In the genomic region with DNA sequence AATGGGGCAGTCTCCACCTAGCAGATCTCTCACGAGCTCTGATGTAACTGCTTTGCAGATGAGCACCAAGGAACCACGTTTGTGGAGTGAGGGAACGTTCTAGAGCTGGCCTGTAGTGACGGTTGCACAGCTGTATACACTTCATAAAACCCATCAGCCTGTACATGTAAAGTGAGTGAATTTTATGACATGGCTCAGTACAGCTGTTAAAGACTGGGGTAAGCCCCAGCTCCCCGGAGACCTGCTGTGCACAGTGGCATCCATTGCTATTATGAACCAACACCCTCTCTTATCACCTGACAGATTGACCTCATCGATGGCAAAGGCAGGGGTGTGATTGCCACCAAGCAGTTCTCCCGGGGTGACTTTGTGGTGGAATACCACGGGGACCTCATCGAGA, we compare ENCODE assay signal across 23 cellular contexts.
"Had no signal": no experiment of that assay in that cellular context is flagged by ENCODE, and none has a peak within 500 bp of the region (broad histone marks: within the 10 kb centered on the region; RNA-seq: fewer than 3 reads in every experiment).

No MANE protein-coding gene starts in this region.

- H3K9me3 ChIP-seq: colonic mucosa, left lung, prostate gland, right atrium auricular region, stomach had no signal

- H3K27me3 ChIP-seq: colonic mucosa, left lung, right atrium auricular region, stomach had no signal

- H3K4me1 ChIP-seq: colonic mucosa, prostate gland had no signal

- H3K4me3 Mint-ChIP-seq: activated CD4-positive, alpha-beta memory T cell treated with anti-CD3 and anti-CD28 coated beads, Interleukin-2, amount 10 ng/mL, durations not matched to agents 7 days and 5 days; activated CD8-positive, alpha-beta memory T cell treated with anti-CD3 and anti-CD28 coated beads, Interleukin-2, amount 10 ng/mL, durations not matched to agents 7 days and 5 days; activated T-cell treated with anti-CD3 and anti-CD28 coated beads, Interleukin-2, amount 50 U/mL, for 24 hours; brain; type B pancreatic cell; WTC11 had no signal

- H3K27ac Mint-ChIP-seq: activated CD4-positive, alpha-beta memory T cell treated with anti-CD3 and anti-CD28 coated beads, Interleukin-2, amount 10 ng/mL, durations not matched to agents 7 days and 5 days; activated CD8-positive, alpha-beta memory T cell treated with anti-CD3 and anti-CD28 coated beads, Interleukin-2, amount 10 ng/mL, durations not matched to agents 7 days and 5 days; activated T-helper 2 cell treated with anti-CD3 and anti-CD28 coated beads, Interferon-gamma antibody, Interleukin-2, Interleukin-4, amounts not matched to agents 10 μg/mL and 5 μg/mL and 100 μg/mL, durations not matched to agents 14 hours and 24 hours and 36 hours; brain; type B pancreatic cell; WTC11 had no signal

- H3K4me3 ChIP-seq: colonic mucosa, left lung, prostate gland, right atrium auricular region, stomach had no signal

- H3K27me3 Mint-ChIP-seq: activated CD4-positive, alpha-beta memory T cell treated with anti-CD3 and anti-CD28 coated beads, Interleukin-2, amount 10 ng/mL, durations not matched to agents 7 days and 5 days; activated CD8-positive, alpha-beta memory T cell treated with anti-CD3 and anti-CD28 coated beads, Interleukin-2, amount 10 ng/mL, durations not matched to agents 7 days and 5 days; activated T-cell treated with anti-CD3 and anti-CD28 coated beads, Interleukin-2, amount 50 U/mL, for 24 hours; brain; type B pancreatic cell had no signal

- FAIRE-seq: kidney, TTC549 had no signal

- ATAC-seq: activated CD8-positive, alpha-beta memory T cell treated with anti-CD3 and anti-CD28 coated beads, Interleukin-2, amount 10 ng/mL, durations not matched to agents 7 days and 5 days; left lung; WTC11 had no signal

- DNase-seq: activated CD4-positive, alpha-beta memory T cell treated with anti-CD3 and anti-CD28 coated beads, Interleukin-2, amount 10 ng/mL, durations not matched to agents 7 days and 5 days; activated CD4-positive, alpha-beta T cell treated with anti-CD3 and anti-CD28 coated beads for 48 hours; activated CD8-positive, alpha-beta memory T cell treated with anti-CD3 and anti-CD28 coated beads, Interleukin-2, amount 10 ng/mL, durations not matched to agents 7 days and 5 days; activated naive CD4-positive, alpha-beta T cell treated with Interleukin-2 at 50 U/mL for 16 hours; activated T-cell treated with anti-CD3 and anti-CD28 coated beads, Interleukin-2, amount 50 U/mL, for 24 hours; anterior cingulate cortex; caudate nucleus; colonic mucosa; erythroblast; foreskin melanocyte; head of caudate nucleus; kidney; left lung; mammary epithelial cell; stimulated activated CD4-positive, alpha-beta T cell treated with anti-CD3 and anti-CD28 coated beads, Interleukin-2, amount 100 ng/mL, for 24 hours; stomach had no signal

- H3K4me1 Mint-ChIP-seq: brain had no signal

- H3K9me3 Mint-ChIP-seq: activated CD4-positive, alpha-beta memory T cell treated with anti-CD3 and anti-CD28 coated beads, Interleukin-2, amount 10 ng/mL, durations not matched to agents 7 days and 5 days; activated T-cell treated with anti-CD3 and anti-CD28 coated beads, Interleukin-2, amount 50 U/mL, for 24 hours; activated T-helper 2 cell treated with anti-CD3 and anti-CD28 coated beads, Interferon-gamma antibody, Interleukin-2, Interleukin-4, amounts not matched to agents 10 μg/mL and 5 μg/mL and 100 μg/mL, durations not matched to agents 14 hours and 24 hours and 36 hours; brain; type B pancreatic cell; WTC11 had no signal

- H3K27ac ChIP-seq: colonic mucosa, left lung, right atrium auricular region had no signal
